ENCODE assay signal across 1 cellular context in the genomic region with DNA sequence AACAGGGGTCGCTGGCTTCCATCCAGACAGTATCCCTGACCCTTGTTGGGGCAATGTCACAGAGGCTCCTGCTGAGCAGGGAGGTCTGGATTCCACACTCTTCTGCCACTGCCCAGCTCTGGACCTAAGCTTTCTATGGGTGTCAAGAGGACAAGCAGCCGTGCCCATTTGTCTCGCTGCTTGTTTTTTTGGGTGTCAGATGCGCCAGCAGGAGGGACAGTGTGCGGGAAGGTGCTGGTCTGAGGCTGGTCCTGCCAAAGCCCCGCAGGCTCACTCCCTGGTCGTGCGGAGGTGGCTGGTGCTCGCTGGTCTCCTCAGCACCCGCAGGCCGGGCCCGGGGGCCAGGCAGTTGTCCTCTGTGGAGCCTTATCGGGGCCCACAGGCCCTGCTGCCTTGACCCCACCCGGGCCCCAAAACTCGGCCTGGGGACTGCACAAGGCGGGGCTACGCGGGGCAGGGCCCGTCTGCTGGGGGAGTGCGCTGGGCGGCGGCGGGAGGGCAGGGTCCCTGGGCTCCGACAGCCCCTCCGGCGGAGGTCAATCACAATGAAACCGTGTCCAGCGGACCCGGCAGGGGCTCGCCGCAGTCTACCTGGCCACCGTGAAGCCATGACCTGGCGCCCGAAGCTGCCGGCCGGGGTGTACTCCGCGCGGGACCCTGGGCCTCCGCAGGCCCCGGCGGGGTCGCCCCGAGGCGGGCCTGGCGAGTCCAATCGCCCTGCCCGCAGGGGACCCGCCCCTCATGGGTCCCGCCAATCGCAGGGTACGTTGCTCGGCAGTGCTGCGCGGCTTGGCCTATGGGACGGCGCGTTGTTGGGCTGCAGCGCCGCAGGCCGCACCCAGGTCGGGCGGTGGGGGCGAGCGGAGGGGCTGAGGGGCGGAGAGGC.
A peak's percentile ranks its signal among the peaks of the same experiment; 100 is the strongest.
TF ChIP-seq lines count a peak whose summit lies in the region.

A gene with protein sequence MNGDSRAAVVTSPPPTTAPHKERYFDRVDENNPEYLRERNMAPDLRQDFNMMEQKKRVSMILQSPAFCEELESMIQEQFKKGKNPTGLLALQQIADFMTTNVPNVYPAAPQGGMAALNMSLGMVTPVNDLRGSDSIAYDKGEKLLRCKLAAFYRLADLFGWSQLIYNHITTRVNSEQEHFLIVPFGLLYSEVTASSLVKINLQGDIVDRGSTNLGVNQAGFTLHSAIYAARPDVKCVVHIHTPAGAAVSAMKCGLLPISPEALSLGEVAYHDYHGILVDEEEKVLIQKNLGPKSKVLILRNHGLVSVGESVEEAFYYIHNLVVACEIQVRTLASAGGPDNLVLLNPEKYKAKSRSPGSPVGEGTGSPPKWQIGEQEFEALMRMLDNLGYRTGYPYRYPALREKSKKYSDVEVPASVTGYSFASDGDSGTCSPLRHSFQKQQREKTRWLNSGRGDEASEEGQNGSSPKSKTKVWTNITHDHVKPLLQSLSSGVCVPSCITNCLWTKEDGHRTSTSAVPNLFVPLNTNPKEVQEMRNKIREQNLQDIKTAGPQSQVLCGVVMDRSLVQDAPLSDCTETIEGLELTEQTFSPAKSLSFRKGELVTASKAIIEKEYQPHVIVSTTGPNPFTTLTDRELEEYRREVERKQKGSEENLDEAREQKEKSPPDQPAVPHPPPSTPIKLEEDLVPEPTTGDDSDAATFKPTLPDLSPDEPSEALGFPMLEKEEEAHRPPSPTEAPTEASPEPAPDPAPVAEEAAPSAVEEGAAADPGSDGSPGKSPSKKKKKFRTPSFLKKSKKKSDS (plus strand): TSS at position 822 of the 886 bp plus-strand sequence. CDS start 32,072 bp downstream, outside the sequence.

TF ChIP-seq in HCT116, 20 proteins besides CTCF, POLR2A, EP300 and RAD21 (continued from another document):
- TF ChIP-seq, protein P1, sequence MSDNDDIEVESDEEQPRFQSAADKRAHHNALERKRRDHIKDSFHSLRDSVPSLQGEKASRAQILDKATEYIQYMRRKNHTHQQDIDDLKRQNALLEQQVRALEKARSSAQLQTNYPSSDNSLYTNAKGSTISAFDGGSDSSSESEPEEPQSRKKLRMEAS (IDR thresholded peaks at IDR 0.05): no peak
- TF ChIP-seq CBX3 (IDR thresholded peaks at IDR 0.05; ENCODE audit: low read depth) (no peak), SIN3A (IDR thresholded peaks at IDR 0.05; ENCODE audit: low read depth) (no peak; the same call in 1 of the 2 replicates), EZH2phosphoT487 (IDR thresholded peaks at IDR 0.05; ENCODE audit: borderline replicate concordance) (no peak), ELF1 (IDR thresholded peaks at IDR 0.05; ENCODE audit: borderline replicate concordance, low read depth) (no peak), JUND (IDR thresholded peaks at IDR 0.05) (no peak), CEBPB (IDR thresholded peaks at IDR 0.05; ENCODE audit: low read depth) (no peak), EZH2 (IDR thresholded peaks at IDR 0.05) (no peak), ZFX (IDR thresholded peaks at IDR 0.05) (peak; percentile 94), TCF7L2 (IDR thresholded peaks at IDR 0.05; ENCODE audit: borderline replicate concordance, extremely low read depth, insufficient read depth, insufficient read length) (peak; percentile 23), ZNF274 (IDR thresholded peaks at IDR 0.05; ENCODE audit: low read depth, low read length) (no peak), FOSL1 (IDR thresholded peaks at IDR 0.05; ENCODE audit: low read depth) (no peak)
- TF ChIP-seq, protein P2, sequence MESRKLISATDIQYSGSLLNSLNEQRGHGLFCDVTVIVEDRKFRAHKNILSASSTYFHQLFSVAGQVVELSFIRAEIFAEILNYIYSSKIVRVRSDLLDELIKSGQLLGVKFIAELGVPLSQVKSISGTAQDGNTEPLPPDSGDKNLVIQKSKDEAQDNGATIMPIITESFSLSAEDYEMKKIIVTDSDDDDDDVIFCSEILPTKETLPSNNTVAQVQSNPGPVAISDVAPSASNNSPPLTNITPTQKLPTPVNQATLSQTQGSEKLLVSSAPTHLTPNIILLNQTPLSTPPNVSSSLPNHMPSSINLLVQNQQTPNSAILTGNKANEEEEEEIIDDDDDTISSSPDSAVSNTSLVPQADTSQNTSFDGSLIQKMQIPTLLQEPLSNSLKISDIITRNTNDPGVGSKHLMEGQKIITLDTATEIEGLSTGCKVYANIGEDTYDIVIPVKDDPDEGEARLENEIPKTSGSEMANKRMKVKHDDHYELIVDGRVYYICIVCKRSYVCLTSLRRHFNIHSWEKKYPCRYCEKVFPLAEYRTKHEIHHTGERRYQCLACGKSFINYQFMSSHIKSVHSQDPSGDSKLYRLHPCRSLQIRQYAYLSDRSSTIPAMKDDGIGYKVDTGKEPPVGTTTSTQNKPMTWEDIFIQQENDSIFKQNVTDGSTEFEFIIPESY (IDR thresholded peaks at IDR 0.05; ENCODE audit: extremely low read depth, insufficient replicate concordance, low read length): no peak
- TF ChIP-seq, protein P3, sequence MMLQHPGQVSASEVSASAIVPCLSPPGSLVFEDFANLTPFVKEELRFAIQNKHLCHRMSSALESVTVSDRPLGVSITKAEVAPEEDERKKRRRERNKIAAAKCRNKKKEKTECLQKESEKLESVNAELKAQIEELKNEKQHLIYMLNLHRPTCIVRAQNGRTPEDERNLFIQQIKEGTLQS (IDR thresholded peaks at IDR 0.05): no peak
